15 cellular contexts compared by ENCODE assay signal in genomic region chr5:168187599-168187998, GRCh38.
DNase-seq lines count a peak whose midpoint lies in the region; ATAC-seq and TF ChIP-seq lines count a peak whose summit lies in the region.
"Had no signal": no experiment of that assay in that cellular context is flagged by ENCODE, and none has a peak within 500 bp of the region (broad histone marks: within the 10 kb centered on the region; RNA-seq: fewer than 3 reads in every experiment).

No MANE protein-coding gene starts in this region.

- DNase-seq in Right ventricle myocardium superior (no peak), left cardiac atrium (no peak), SK-N-DZ (ENCODE audit: low spot score) (peak; percentile 95), left ventricle myocardium inferior (no peak), iPS-NIHi11 (ENCODE audit: low spot score) (no peak), right lobe of liver (no peak)
- DNase-seq: 8988T; AML-193; CD4-positive, CD25-positive, alpha-beta regulatory T cell; DMS53; GF-D8; HFFc6 had no signal

- intact Hi-C loops in Right ventricle myocardium superior (cut with DNase I), result no loop called here
- intact Hi-C loops in left cardiac atrium (cut with DNase I), result no loop called here
- intact Hi-C loops in left ventricle myocardium inferior (cut with micrococcal nuclease), result no loop called here
- intact Hi-C loops in right lobe of liver (cut with DNase I), result no loop called here

- H3K9me3 ChIP-seq in left ventricle myocardium inferior (replicated peaks) (no peaks in the 10 kb centered on the region), neural cell (ENCODE audit: low read length) (no peaks in the 10 kb centered on the region), right lobe of liver (no peaks in the 10 kb centered on the region)
- H3K9me3 ChIP-seq: BLaER1 treated with 17β-estradiol and CSF1 and Interleukin-3, amounts not matched to agents 10 nM and 100 nM; HAP-1 had no signal

- WGBS in right lobe of liver (ENCODE audit: insufficient coverage, low coverage, low lambda C conversion rate, missing lambda C conversion rate), result 66% methylated on average over 6 of the region's 6 CpGs

- peak; percentile 15 for ATAC-seq in Right ventricle myocardium superior (ENCODE audit: poor library complexity)
- ATAC-seq in left cardiac atrium, result no peak
- ATAC-seq in right lobe of liver, result no peak

- H3K4me1 ChIP-seq in left ventricle myocardium inferior, result peaks cover 50% of the 10 kb centered on the region
- H3K4me1 ChIP-seq in right lobe of liver, result no peaks in the 10 kb centered on the region
- H3K4me1 ChIP-seq: BLaER1 treated with 17β-estradiol and CSF1 and Interleukin-3, amounts not matched to agents 10 nM and 100 nM; HAP-1 had no signal

- H2AFZ ChIP-seq in neural cell (ENCODE audit: low read depth, low read length), result no peak overlapping the region

- TF ChIP-seq RAD21 in neural cell (conservative IDR thresholded peaks at IDR 0.05), result no peak

- H3K27ac ChIP-seq in left ventricle myocardium inferior (replicated peaks) (peak overlapping the region; percentile 83), neural cell (ENCODE audit: low read length) (peak overlapping the region; percentile 73), right lobe of liver (no peak overlapping the region)
- H3K27ac ChIP-seq: BLaER1 treated with 17β-estradiol and CSF1 and Interleukin-3, amounts not matched to agents 10 nM and 100 nM had no signal

- H3K4me2 ChIP-seq in neural cell (ENCODE audit: low read length), result peak overlapping the region; percentile 53
- H3K4me2 ChIP-seq: BLaER1 treated with 17β-estradiol and CSF1 and Interleukin-3, amounts not matched to agents 10 nM and 100 nM had no signal

- H3K4me3 ChIP-seq in left ventricle myocardium inferior (no peak overlapping the region), neural cell (ENCODE audit: low read length) (peak overlapping the region; percentile 46), right lobe of liver (no peak overlapping the region)
- H3K4me3 ChIP-seq: BLaER1 treated with 17β-estradiol and CSF1 and Interleukin-3, amounts not matched to agents 10 nM and 100 nM; HAP-1 had no signal

- no peaks in the 10 kb centered on the region for H3K27me3 ChIP-seq in left ventricle myocardium inferior (ENCODE audit: low read depth)
- H3K27me3 ChIP-seq in neural cell (ENCODE audit: insufficient read depth, low read depth, low read length), result no peaks in the 10 kb centered on the region
- H3K27me3 ChIP-seq in right lobe of liver, result no peaks in the 10 kb centered on the region
- H3K27me3 ChIP-seq: BLaER1 treated with 17β-estradiol and CSF1 and Interleukin-3, amounts not matched to agents 10 nM and 100 nM had no signal

- H4K20me1 ChIP-seq in neural cell (ENCODE audit: insufficient read depth), result no peaks in the 10 kb centered on the region
- H4K20me1 ChIP-seq: BLaER1 treated with 17β-estradiol and CSF1 and Interleukin-3, amounts not matched to agents 10 nM and 100 nM had no signal

- TF ChIP-seq POLR2A in right lobe of liver (IDR thresholded peaks at IDR 0.05), result no peak

- peak overlapping the region; percentile 9 for H3K9ac ChIP-seq in neural cell (ENCODE audit: low read length)
- H3K9ac ChIP-seq: BLaER1 treated with 17β-estradiol and CSF1 and Interleukin-3, amounts not matched to agents 10 nM and 100 nM had no signal

- H3K79me2 ChIP-seq in neural cell (replicated peaks; ENCODE audit: insufficient read depth, low read length), result no peaks in the 10 kb centered on the region

- TF ChIP-seq CTCF in left ventricle myocardium inferior (IDR thresholded peaks at IDR 0.05; ENCODE audit: borderline replicate concordance), result no peak
- TF ChIP-seq CTCF in neural cell (IDR thresholded peaks at IDR 0.05; ENCODE audit: poor library complexity, severe bottlenecking), result no peak
- TF ChIP-seq CTCF in right lobe of liver (IDR thresholded peaks at IDR 0.05), result no peak

- no peaks in the 10 kb centered on the region for H3F3A ChIP-seq in neural cell (ENCODE audit: insufficient read depth, low read length, poor library complexity, severe bottlenecking)

- H3K9me2 ChIP-seq in neural cell (ENCODE audit: insufficient read depth, low read length), result no peaks in the 10 kb centered on the region

- no peak for TF ChIP-seq EP300 in neural cell (conservative IDR thresholded peaks at IDR 0.05; ENCODE audit: poor library complexity, severe bottlenecking)

- peaks cover 5% of the 10 kb centered on the region for H3K36me3 ChIP-seq in left ventricle myocardium inferior
- no peaks in the 10 kb centered on the region for H3K36me3 ChIP-seq in neural cell (ENCODE audit: insufficient read depth, low read length)
- no peaks in the 10 kb centered on the region for H3K36me3 ChIP-seq in right lobe of liver
- H3K36me3 ChIP-seq: HAP-1 had no signal

TF ChIP-seq in neural cell, 6 proteins besides CTCF, POLR2A, EP300 and RAD21:
- TF ChIP-seq REST (IDR thresholded peaks at IDR 0.05; ENCODE audit: borderline replicate concordance), result no peak
- no peak for TF ChIP-seq SMC3 (conservative IDR thresholded peaks at IDR 0.05; ENCODE audit: poor library complexity)

Comparison
In these comparisons a context has a peak if more than half of its experiments do, and no peak if none do; other contexts are left out.
1. H3K27ac ChIP-seq: peak in left ventricle myocardium inferior (single experiment) and neural cell (single experiment); none in right lobe of liver (0 of 3).